In genomic region chr4:154164931-154165839, GRCh38 we compare ENCODE assay signal across 9 cellular contexts.
DNase-seq lines count a peak whose midpoint lies in the region; ATAC-seq and TF ChIP-seq lines count a peak whose summit lies in the region.
"Had no signal": no experiment of that assay in that cellular context is flagged by ENCODE, and none has a peak within 500 bp of the region (broad histone marks: within the 10 kb centered on the region; RNA-seq: fewer than 3 reads in every experiment).

No MANE protein-coding gene starts in this region.

- no peaks in the 10 kb centered on the region for H3K27me3 ChIP-seq in thyroid gland
- H3K27me3 ChIP-seq: BLaER1 had no signal

- TF ChIP-seq POLR2A in thyroid gland (IDR thresholded peaks at IDR 0.05), result no peak

- peaks cover 22% of the 10 kb centered on the region for H3K27me3 Mint-ChIP-seq in activated CD4-positive, alpha-beta T cell treated with anti-CD3 and anti-CD28 coated beads for 36 hours
- H3K27me3 Mint-ChIP-seq in activated CD4-positive, alpha-beta T cell treated with anti-CD3 and anti-CD28 coated beads, Interleukin-2, amount 10 ng/mL, durations not matched to agents 24 days and 14 days, result peaks cover 5% of the 10 kb centered on the region
- no peaks in the 10 kb centered on the region for H3K27me3 Mint-ChIP-seq in neural crest cell (ENCODE audit: low read depth)

- peak; percentile 92 for ATAC-seq in activated CD4-positive, alpha-beta T cell treated with anti-CD3 and anti-CD28 coated beads for 36 hours
- ATAC-seq in HG02852 (IDR thresholded peaks at IDR 0.05; ENCODE audit: unreplicated experiment), result peak; percentile 80

- H3K36me3 ChIP-seq in thyroid gland, result no peaks in the 10 kb centered on the region
- H3K36me3 ChIP-seq: BLaER1 had no signal

- TF ChIP-seq CTCF in neural crest cell (conservative IDR thresholded peaks at IDR 0.05) (no peak), thyroid gland (IDR thresholded peaks at IDR 0.05) (no peak)

- no peaks in the 10 kb centered on the region for H3K9me3 ChIP-seq in thyroid gland
- H3K9me3 ChIP-seq: BLaER1 had no signal

- H3K4me1 Mint-ChIP-seq in activated CD4-positive, alpha-beta T cell treated with anti-CD3 and anti-CD28 coated beads for 36 hours, result peaks cover 24% of the 10 kb centered on the region
- peaks cover 2% of the 10 kb centered on the region for H3K4me1 Mint-ChIP-seq in activated CD4-positive, alpha-beta T cell treated with anti-CD3 and anti-CD28 coated beads, Interleukin-2, amount 10 ng/mL, durations not matched to agents 24 days and 14 days
- H3K4me1 Mint-ChIP-seq in neural crest cell, result no peaks in the 10 kb centered on the region

- peaks cover 4% of the 10 kb centered on the region for H3K9me3 Mint-ChIP-seq in activated CD4-positive, alpha-beta T cell treated with anti-CD3 and anti-CD28 coated beads for 36 hours (ENCODE audit: low read depth)
- no peaks in the 10 kb centered on the region for H3K9me3 Mint-ChIP-seq in activated CD4-positive, alpha-beta T cell treated with anti-CD3 and anti-CD28 coated beads, Interleukin-2, amount 10 ng/mL, durations not matched to agents 24 days and 14 days
- H3K9me3 Mint-ChIP-seq in neural crest cell, result no peaks in the 10 kb centered on the region

- H3K4me3 Mint-ChIP-seq in activated CD4-positive, alpha-beta T cell treated with anti-CD3 and anti-CD28 coated beads for 36 hours, result peak overlapping the region; percentile 1
- H3K4me3 Mint-ChIP-seq in activated CD4-positive, alpha-beta T cell treated with anti-CD3 and anti-CD28 coated beads, Interleukin-2, amount 10 ng/mL, durations not matched to agents 24 days and 14 days, result no peak overlapping the region
- no peak overlapping the region for H3K4me3 Mint-ChIP-seq in neural crest cell

- CTCF ChIA-PET in activated CD4-positive, alpha-beta T cell treated with anti-CD3 and anti-CD28 coated beads for 36 hours (lab: Charles Lee), result no interaction called here

- peak; percentile 64 for DNase-seq in activated CD4-positive, alpha-beta T cell treated with anti-CD3 and anti-CD28 coated beads for 36 hours
- no peak for DNase-seq in activated CD4-positive, alpha-beta T cell treated with anti-CD3 and anti-CD28 coated beads, Interleukin-2, amount 10 ng/mL, durations not matched to agents 24 days and 14 days
- DNase-seq in T1000 (lab: John Stamatoyannopoulos, UW) (peak; percentile 61), neural crest cell (ENCODE audit: low read depth, low spot score) (no peak), thyroid gland (no peak), NCI-H526 treated with DMSO at 0.1 percent for 48 hours (lab: John Stamatoyannopoulos, UW) (no peak)
- DNase-seq in effector CD4-positive, alpha-beta T cell, result no peak

- intact Hi-C loops in activated CD4-positive, alpha-beta T cell treated with anti-CD3 and anti-CD28 coated beads for 36 hours (cut with DNase I, micrococcal nuclease), result loop anchor here (1.0 to 10.0 kb wide), 5 partner anchors 92 to 1010 kb away; no protein-coding TSS in a partner anchor
- intact Hi-C loops in activated CD4-positive, alpha-beta T cell treated with anti-CD3 and anti-CD28 coated beads, Interleukin-2, amount 10 ng/mL, durations not matched to agents 24 days and 14 days (cut with micrococcal nuclease), result no loop called here
- intact Hi-C loops in thyroid gland (cut with DNase I), result no loop called here

- POLR2A ChIA-PET in activated CD4-positive, alpha-beta T cell treated with anti-CD3 and anti-CD28 coated beads for 36 hours (lab: Charles Lee), result no interaction called here

- peak overlapping the region; percentile 47 for H3K27ac Mint-ChIP-seq in activated CD4-positive, alpha-beta T cell treated with anti-CD3 and anti-CD28 coated beads for 36 hours
- H3K27ac Mint-ChIP-seq in activated CD4-positive, alpha-beta T cell treated with anti-CD3 and anti-CD28 coated beads, Interleukin-2, amount 10 ng/mL, durations not matched to agents 24 days and 14 days, result no peak overlapping the region
- peak overlapping the region; percentile 44 for H3K27ac Mint-ChIP-seq in neural crest cell (ENCODE audit: unreplicated experiment)

- 24 to 27% methylated on average over 1 of the region's 1 CpG for WGBS in thyroid gland, 2 donors

- H3K4me3 ChIP-seq in thyroid gland (replicated peaks in 1 of 3), result no peak overlapping the region
- H3K4me3 ChIP-seq: BLaER1 had no signal

- no peaks in the 10 kb centered on the region for H3K4me1 ChIP-seq in thyroid gland
- H3K4me1 ChIP-seq: BLaER1 had no signal

- H3K36me3 Mint-ChIP-seq in activated CD4-positive, alpha-beta T cell treated with anti-CD3 and anti-CD28 coated beads for 36 hours (ENCODE audit: low read depth), result no peaks in the 10 kb centered on the region
- H3K36me3 Mint-ChIP-seq in activated CD4-positive, alpha-beta T cell treated with anti-CD3 and anti-CD28 coated beads, Interleukin-2, amount 10 ng/mL, durations not matched to agents 24 days and 14 days (ENCODE audit: low read depth), result no peaks in the 10 kb centered on the region
- H3K36me3 Mint-ChIP-seq in neural crest cell (ENCODE audit: low read depth), result peaks cover 5% of the 10 kb centered on the region

- H3K27ac ChIP-seq in thyroid gland, result no peak overlapping the region
- H3K27ac ChIP-seq: BLaER1 had no signal

Comparison
In these comparisons a context has a peak if more than half of its experiments do, and no peak if none do; other contexts are left out.
1. DNase-seq: peak in activated CD4-positive, alpha-beta T cell treated with anti-CD3 and anti-CD28 coated beads for 36 hours (single experiment) and T1000 (single experiment); none in activated CD4-positive, alpha-beta T cell treated with anti-CD3 and anti-CD28 coated beads, Interleukin-2, amount 10 ng/mL, durations not matched to agents 24 days and 14 days (single experiment), neural crest cell (single experiment), effector CD4-positive, alpha-beta T cell (single experiment), thyroid gland (0 of 2) and NCI-H526 treated with DMSO at 0.1 percent for 48 hours (single experiment).
2. intact Hi-C loops: an anchor here in activated CD4-positive, alpha-beta T cell treated with anti-CD3 and anti-CD28 coated beads for 36 hours (1.0 to 10.0 kb wide); none called in activated CD4-positive, alpha-beta T cell treated with anti-CD3 and anti-CD28 coated beads, Interleukin-2, amount 10 ng/mL, durations not matched to agents 24 days and 14 days and thyroid gland.